1 cellular context compared by ENCODE assay signal in the genomic region with DNA sequence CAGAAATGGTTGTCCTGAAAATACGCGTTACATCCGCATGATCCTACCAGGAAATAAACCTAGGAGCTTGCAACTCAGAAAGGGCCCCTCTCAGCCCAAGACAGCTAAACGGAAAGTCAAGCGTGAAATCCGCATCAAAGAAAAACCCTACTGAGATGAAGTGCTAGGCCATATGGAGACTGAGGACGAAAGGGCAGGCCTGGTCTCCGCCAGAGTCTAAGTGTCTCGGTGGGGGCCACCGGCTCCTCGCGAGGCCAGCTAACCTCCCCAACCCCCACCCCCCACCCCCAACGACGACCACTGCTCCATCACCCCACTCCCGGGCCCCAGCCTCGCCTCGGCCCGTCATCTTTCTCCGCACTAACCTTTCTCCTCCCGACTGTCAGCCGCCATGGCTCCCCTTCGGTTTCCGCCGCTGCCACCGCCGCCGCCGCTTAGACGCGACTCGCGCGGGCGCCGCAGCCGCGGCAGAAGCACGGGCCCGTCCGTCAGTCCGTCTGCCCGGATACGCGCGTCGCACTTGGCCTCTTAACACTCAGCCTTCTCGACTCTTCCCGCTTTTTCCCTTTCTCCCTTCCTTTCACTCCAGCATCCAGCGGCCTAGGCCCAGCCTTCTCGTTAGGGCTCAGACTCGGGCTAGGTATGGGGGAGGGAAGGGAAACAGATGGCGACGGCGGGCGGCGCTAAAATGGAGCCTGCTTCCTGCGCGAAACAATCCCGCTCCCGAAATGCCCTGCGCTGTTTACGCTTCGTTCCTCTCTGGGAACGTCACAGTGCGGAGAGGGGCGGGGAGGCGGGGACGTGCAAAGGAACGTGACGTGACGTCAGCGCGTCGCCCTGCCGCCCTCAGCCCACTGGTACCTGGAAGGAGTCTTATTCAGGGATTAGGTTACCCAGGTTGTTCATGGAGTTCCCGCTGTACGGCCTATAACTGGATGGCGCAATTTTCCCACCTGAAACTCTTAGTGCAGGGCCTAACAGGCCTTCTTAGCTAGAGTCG.
TF ChIP-seq lines count a peak whose summit lies in the region.

A gene (minus strand): TSS at position 730 of the 1,000 bp plus-strand sequence. CDS start 337 bp downstream, at position 393.

TF ChIP-seq in HEK293, 187 proteins besides CTCF, POLR2A, EP300 and RAD21 (continued from another document and continues in another):
- TF ChIP-seq, protein P1, sequence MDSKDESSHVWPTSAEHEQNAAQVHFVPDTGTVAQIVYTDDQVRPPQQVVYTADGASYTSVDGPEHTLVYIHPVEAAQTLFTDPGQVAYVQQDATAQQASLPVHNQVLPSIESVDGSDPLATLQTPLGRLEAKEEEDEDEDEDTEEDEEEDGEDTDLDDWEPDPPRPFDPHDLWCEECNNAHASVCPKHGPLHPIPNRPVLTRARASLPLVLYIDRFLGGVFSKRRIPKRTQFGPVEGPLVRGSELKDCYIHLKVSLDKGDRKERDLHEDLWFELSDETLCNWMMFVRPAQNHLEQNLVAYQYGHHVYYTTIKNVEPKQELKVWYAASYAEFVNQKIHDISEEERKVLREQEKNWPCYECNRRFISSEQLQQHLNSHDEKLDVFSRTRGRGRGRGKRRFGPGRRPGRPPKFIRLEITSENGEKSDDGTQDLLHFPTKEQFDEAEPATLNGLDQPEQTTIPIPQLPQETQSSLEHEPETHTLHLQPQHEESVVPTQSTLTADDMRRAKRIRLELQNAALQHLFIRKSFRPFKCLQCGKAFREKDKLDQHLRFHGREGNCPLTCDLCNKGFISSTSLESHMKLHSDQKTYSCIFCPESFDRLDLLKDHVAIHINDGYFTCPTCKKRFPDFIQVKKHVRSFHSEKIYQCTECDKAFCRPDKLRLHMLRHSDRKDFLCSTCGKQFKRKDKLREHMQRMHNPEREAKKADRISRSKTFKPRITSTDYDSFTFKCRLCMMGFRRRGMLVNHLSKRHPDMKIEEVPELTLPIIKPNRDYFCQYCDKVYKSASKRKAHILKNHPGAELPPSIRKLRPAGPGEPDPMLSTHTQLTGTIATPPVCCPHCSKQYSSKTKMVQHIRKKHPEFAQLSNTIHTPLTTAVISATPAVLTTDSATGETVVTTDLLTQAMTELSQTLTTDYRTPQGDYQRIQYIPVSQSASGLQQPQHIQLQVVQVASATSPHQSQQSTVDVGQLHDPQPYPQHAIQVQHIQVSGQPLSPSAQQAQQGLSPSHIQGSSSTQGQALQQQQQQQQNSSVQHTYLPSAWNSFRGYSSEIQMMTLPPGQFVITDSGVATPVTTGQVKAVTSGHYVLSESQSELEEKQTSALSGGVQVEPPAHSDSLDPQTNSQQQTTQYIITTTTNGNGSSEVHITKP (tag by site-specific recombination; IDR thresholded peaks at IDR 0.05), result 0 out of 2 replicates have a peak, but pooled peaks have one; percentile 8
- peak; percentile 62; the same call in 1 of the 2 replicates for TF ChIP-seq KLF10 (tag by site-specific recombination; IDR thresholded peaks at IDR 0.05)
- no peak for TF ChIP-seq ZNF274 (IDR thresholded peaks at IDR 0.05; ENCODE audit: low read length)
- no peak for TF ChIP-seq ZNF274 (tag by site-specific recombination; IDR thresholded peaks at IDR 0.05; ENCODE audit: borderline replicate concordance)
- 0 out of 2 replicates have a peak, but pooled peaks have one; percentile 59 for TF ChIP-seq KLF8 (tag by site-specific recombination; IDR thresholded peaks at IDR 0.05)
- TF ChIP-seq ZFP37 (tag by site-specific recombination; IDR thresholded peaks at IDR 0.05), result peak; percentile 19; the same call in 1 of the 2 replicates
- TF ChIP-seq SP3 (tag by site-specific recombination; IDR thresholded peaks at IDR 0.05), result peak; percentile 75
- TF ChIP-seq, protein P2, sequence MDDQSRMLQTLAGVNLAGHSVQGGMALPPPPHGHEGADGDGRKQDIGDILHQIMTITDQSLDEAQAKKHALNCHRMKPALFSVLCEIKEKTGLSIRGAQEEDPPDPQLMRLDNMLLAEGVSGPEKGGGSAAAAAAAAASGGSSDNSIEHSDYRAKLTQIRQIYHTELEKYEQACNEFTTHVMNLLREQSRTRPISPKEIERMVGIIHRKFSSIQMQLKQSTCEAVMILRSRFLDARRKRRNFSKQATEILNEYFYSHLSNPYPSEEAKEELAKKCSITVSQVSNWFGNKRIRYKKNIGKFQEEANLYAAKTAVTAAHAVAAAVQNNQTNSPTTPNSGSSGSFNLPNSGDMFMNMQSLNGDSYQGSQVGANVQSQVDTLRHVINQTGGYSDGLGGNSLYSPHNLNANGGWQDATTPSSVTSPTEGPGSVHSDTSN (CRISPR knock-in tag; IDR thresholded peaks at IDR 0.05), result no peak
- TF ChIP-seq, protein P3, sequence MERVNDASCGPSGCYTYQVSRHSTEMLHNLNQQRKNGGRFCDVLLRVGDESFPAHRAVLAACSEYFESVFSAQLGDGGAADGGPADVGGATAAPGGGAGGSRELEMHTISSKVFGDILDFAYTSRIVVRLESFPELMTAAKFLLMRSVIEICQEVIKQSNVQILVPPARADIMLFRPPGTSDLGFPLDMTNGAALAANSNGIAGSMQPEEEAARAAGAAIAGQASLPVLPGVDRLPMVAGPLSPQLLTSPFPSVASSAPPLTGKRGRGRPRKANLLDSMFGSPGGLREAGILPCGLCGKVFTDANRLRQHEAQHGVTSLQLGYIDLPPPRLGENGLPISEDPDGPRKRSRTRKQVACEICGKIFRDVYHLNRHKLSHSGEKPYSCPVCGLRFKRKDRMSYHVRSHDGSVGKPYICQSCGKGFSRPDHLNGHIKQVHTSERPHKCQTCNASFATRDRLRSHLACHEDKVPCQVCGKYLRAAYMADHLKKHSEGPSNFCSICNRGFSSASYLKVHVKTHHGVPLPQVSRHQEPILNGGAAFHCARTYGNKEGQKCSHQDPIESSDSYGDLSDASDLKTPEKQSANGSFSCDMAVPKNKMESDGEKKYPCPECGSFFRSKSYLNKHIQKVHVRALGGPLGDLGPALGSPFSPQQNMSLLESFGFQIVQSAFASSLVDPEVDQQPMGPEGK (tag by site-specific recombination; IDR thresholded peaks at IDR 0.05), result peak; percentile 46; the same call in 1 of the 2 replicates
- TF ChIP-seq, protein P4, sequence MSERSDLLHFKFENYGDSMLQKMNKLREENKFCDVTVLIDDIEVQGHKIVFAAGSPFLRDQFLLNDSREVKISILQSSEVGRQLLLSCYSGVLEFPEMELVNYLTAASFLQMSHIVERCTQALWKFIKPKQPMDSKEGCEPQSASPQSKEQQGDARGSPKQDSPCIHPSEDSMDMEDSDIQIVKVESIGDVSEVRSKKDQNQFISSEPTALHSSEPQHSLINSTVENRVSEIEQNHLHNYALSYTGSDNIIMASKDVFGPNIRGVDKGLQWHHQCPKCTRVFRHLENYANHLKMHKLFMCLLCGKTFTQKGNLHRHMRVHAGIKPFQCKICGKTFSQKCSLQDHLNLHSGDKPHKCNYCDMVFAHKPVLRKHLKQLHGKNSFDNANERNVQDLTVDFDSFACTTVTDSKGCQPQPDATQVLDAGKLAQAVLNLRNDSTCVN (tag by site-specific recombination; optimal IDR thresholded peaks at IDR 0.05), result peak; percentile 92
- TF ChIP-seq, protein P5, sequence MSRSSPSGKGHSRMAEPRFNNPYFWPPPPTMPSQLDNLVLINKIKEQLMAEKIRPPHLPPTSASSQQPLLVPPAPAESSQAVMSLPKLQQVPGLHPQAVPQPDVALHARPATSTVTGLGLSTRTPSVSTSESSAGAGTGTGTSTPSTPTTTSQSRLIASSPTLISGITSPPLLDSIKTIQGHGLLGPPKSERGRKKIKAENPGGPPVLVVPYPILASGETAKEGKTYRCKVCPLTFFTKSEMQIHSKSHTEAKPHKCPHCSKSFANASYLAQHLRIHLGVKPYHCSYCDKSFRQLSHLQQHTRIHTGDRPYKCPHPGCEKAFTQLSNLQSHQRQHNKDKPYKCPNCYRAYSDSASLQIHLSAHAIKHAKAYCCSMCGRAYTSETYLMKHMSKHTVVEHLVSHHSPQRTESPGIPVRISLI (tag by site-specific recombination; IDR thresholded peaks at IDR 0.05), result no peak
- TF ChIP-seq, protein P6, sequence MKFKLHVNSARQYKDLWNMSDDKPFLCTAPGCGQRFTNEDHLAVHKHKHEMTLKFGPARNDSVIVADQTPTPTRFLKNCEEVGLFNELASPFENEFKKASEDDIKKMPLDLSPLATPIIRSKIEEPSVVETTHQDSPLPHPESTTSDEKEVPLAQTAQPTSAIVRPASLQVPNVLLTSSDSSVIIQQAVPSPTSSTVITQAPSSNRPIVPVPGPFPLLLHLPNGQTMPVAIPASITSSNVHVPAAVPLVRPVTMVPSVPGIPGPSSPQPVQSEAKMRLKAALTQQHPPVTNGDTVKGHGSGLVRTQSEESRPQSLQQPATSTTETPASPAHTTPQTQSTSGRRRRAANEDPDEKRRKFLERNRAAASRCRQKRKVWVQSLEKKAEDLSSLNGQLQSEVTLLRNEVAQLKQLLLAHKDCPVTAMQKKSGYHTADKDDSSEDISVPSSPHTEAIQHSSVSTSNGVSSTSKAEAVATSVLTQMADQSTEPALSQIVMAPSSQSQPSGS (tag by site-specific recombination; IDR thresholded peaks at IDR 0.05; ENCODE audit: low read depth), result peak; percentile 95
- no peak for TF ChIP-seq ZNF350 (tag by site-specific recombination; IDR thresholded peaks at IDR 0.05)
- peak; percentile 72 for TF ChIP-seq ZEB2 (tag by site-specific recombination; IDR thresholded peaks at IDR 0.05)
- no peak for TF ChIP-seq MYNN (tag by site-specific recombination; IDR thresholded peaks at IDR 0.05; ENCODE audit: borderline replicate concordance)
- TF ChIP-seq ZBTB21 (tag by site-specific recombination; IDR thresholded peaks at IDR 0.05), result peak; percentile 91
- TF ChIP-seq, protein P7, sequence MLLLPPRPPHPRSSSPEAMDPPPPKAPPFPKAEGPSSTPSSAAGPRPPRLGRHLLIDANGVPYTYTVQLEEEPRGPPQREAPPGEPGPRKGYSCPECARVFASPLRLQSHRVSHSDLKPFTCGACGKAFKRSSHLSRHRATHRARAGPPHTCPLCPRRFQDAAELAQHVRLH (tag by site-specific recombination; IDR thresholded peaks at IDR 0.05), result 0 out of 2 replicates have a peak, but pooled peaks have one; percentile 10
- TF ChIP-seq, protein P8, sequence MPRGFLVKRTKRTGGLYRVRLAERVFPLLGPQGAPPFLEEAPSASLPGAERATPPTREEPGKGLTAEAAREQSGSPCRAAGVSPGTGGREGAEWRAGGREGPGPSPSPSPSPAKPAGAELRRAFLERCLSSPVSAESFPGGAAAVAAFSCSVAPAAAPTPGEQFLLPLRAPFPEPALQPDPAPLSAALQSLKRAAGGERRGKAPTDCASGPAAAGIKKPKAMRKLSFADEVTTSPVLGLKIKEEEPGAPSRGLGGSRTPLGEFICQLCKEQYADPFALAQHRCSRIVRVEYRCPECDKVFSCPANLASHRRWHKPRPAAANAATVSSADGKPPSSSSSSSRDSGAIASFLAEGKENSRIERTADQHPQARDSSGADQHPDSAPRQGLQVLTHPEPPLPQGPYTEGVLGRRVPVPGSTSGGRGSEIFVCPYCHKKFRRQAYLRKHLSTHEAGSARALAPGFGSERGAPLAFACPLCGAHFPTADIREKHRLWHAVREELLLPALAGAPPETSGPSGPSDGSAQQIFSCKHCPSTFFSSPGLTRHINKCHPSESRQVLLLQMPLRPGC (tag by site-specific recombination; IDR thresholded peaks at IDR 0.05), result peak; percentile 70; the same call in 1 of the 2 replicates
- TF ChIP-seq, protein P9, sequence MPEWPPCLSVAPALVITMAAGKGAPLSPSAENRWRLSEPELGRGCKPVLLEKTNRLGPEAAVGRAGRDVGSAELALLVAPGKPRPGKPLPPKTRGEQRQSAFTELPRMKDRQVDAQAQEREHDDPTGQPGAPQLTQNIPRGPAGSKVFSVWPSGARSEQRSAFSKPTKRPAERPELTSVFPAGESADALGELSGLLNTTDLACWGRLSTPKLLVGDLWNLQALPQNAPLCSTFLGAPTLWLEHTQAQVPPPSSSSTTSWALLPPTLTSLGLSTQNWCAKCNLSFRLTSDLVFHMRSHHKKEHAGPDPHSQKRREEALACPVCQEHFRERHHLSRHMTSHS (tag by site-specific recombination; IDR thresholded peaks at IDR 0.05), result no peak
- TF ChIP-seq ZNF843 (tag by site-specific recombination; IDR thresholded peaks at IDR 0.05), result 0 out of 2 replicates have a peak, but pooled peaks have one; percentile 28
- TF ChIP-seq ZNF248 (tag by site-specific recombination; IDR thresholded peaks at IDR 0.05), result no peak
- TF ChIP-seq ZBTB48 (tag by site-specific recombination; IDR thresholded peaks at IDR 0.05), result peak; percentile 66; the same call in 1 of the 2 replicates
- TF ChIP-seq YY2 (tag by site-specific recombination; IDR thresholded peaks at IDR 0.05), result peak; percentile 80; the same call in 1 of the 2 replicates
- TF ChIP-seq ZXDB (tag by site-specific recombination; IDR thresholded peaks at IDR 0.05), result peak; percentile 63; the same call in 1 of the 2 replicates
- TF ChIP-seq, protein P10, sequence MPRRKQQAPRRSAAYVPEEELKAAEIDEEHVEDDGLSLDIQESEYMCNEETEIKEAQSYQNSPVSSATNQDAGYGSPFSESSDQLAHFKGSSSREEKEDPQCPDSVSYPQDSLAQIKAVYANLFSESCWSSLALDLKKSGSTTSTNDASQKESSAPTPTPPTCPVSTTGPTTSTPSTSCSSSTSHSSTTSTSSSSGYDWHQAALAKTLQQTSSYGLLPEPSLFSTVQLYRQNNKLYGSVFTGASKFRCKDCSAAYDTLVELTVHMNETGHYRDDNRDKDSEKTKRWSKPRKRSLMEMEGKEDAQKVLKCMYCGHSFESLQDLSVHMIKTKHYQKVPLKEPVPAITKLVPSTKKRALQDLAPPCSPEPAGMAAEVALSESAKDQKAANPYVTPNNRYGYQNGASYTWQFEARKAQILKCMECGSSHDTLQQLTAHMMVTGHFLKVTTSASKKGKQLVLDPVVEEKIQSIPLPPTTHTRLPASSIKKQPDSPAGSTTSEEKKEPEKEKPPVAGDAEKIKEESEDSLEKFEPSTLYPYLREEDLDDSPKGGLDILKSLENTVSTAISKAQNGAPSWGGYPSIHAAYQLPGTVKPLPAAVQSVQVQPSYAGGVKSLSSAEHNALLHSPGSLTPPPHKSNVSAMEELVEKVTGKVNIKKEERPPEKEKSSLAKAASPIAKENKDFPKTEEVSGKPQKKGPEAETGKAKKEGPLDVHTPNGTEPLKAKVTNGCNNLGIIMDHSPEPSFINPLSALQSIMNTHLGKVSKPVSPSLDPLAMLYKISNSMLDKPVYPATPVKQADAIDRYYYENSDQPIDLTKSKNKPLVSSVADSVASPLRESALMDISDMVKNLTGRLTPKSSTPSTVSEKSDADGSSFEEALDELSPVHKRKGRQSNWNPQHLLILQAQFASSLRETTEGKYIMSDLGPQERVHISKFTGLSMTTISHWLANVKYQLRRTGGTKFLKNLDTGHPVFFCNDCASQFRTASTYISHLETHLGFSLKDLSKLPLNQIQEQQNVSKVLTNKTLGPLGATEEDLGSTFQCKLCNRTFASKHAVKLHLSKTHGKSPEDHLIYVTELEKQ (tag by site-specific recombination; IDR thresholded peaks at IDR 0.05; ENCODE audit: borderline replicate concordance), result no peak
